ENCODE assay signal across 29 cellular contexts in genomic region chr21:41196990-41197389, GRCh38. TPM values are rescaled to one million over a fixed set of nuclear protein-coding genes. Genes with fewer than 3 reads are reported as not detected.
DNase-seq lines count a peak whose midpoint lies in the region; FAIRE-seq and TF ChIP-seq lines count a peak whose summit lies in the region.
"Had no signal": no experiment of that assay in that cellular context is flagged by ENCODE, and none has a peak within 500 bp of the region (broad histone marks: within the 10 kb centered on the region; RNA-seq: fewer than 3 reads in every experiment).

No MANE protein-coding gene starts in this region.

- H3K9me3 ChIP-seq in small intestine (ENCODE audit: control insufficient read depth, low read depth) = no peaks in the 10 kb centered on the region
- H3K9me3 ChIP-seq: gastrocnemius medialis, sigmoid colon, tibial artery had no signal

- no peak for FAIRE-seq in small intestine (lab: Jason Lieb, UNC)
- FAIRE-seq: islet of Langerhans had no signal

- no peak for TF ChIP-seq CTCF in fibroblast of mammary gland (conservative IDR thresholded peaks at IDR 0.05; ENCODE audit: control insufficient read depth, insufficient read depth, low read depth, low read length)

- WGBS in small intestine, 3 donors = 46 to 65% (median 58%) methylated on average over 5 of the region's 5 CpGs

- no peaks in the 10 kb centered on the region for H3K27me3 ChIP-seq in small intestine (ENCODE audit: control insufficient read depth in 2 of 2, insufficient read depth in 2 of 2, low read length in 2 of 2)
- H3K27me3 ChIP-seq: gastrocnemius medialis, neural progenitor cell, sigmoid colon, tibial artery had no signal

- no peaks in the 10 kb centered on the region for H3K4me1 ChIP-seq in small intestine (ENCODE audit: control insufficient read depth in 2 of 2, insufficient read depth in 1 of 2, low read depth in 1 of 2, low read length in 1 of 2)
- H3K4me1 ChIP-seq: gastrocnemius medialis, neural progenitor cell had no signal

- no peak overlapping the region for H3K4me3 ChIP-seq in fibroblast of mammary gland (ENCODE audit: control insufficient read depth, low read depth, low read length)
- H3K4me3 ChIP-seq in small intestine (ENCODE audit: low read depth in 1 of 2, low read length in 2 of 2) = no peak overlapping the region
- H3K4me3 ChIP-seq: gastrocnemius medialis, neural progenitor cell, sigmoid colon, tibial artery had no signal

- DNase-seq in HT1080 (ENCODE audit: low read depth) = peak; percentile 39
- peak; percentile 28 for DNase-seq in astrocyte of the hippocampus (ENCODE audit: low read depth, low spot score)
- peak; percentile 54 for DNase-seq in fibroblast of mammary gland (ENCODE audit: low read depth)
- peak; percentile 18 for DNase-seq in small intestine
- DNase-seq in hepatic stellate cell (ENCODE audit: low spot score) = no peak
- no peak for DNase-seq in NCI-H1694 treated with DMSO at 0.1 percent for 48 hours (lab: John Stamatoyannopoulos, UW)
- DNase-seq in NAMALWA (ENCODE audit: low spot score) = no peak
- DNase-seq: activated CD4-positive, alpha-beta T cell treated with anti-CD3 and anti-CD28 coated beads, Interleukin-2, amount 10 ng/mL, durations not matched to agents 7 days and 5 days; activated naive CD4-positive, alpha-beta T cell treated with anti-CD3 and anti-CD28 coated beads, Interleukin-2, amount 50 U/mL, for 16 hours; activated T-cell treated with anti-CD3 and anti-CD28 coated beads, Interleukin-2, amount 50 U/mL, for 72 hours; AML-193; anterior cingulate cortex; CD4-positive, alpha-beta memory T cell; gastrocnemius medialis; GDM1; hypothalamus; Karpas-422; NCI-H1694; NCI-H526; posterior cingulate gyrus; RPMI8226; sigmoid colon; stimulated activated CD4-positive, alpha-beta T cell treated with anti-CD3 and anti-CD28 coated beads, Interleukin-15, amount 100 ng/mL, for 24 hours; T-helper 2 cell had no signal

- H3K27ac ChIP-seq in small intestine (ENCODE audit: low read depth in 1 of 2, low read length in 1 of 2) = no peak overlapping the region
- H3K27ac ChIP-seq: epithelial cell of prostate, gastrocnemius medialis, neural progenitor cell, sigmoid colon, tibial artery, VCaP had no signal

- no peaks in the 10 kb centered on the region for H3K36me3 ChIP-seq in small intestine (ENCODE audit: control insufficient read depth in 2 of 2, insufficient read depth in 2 of 2, low read length in 2 of 2)
- H3K36me3 ChIP-seq: gastrocnemius medialis, neural progenitor cell, sigmoid colon had no signal

RNA-seq across cellular contexts. Expression of gene BACE2, which starts 29.0 kb away (rescaled TPM):
- 37.6 and 46.0 TPM in 2 replicates for total RNA-seq in HT1080 (2014; rRNA removed; shearing (Covaris generic))
- 68.8 and 71.4 TPM in 2 replicates for polyA plus RNA-seq in HT1080 (2015; cell fraction: cytosol; rRNA removed)
- polyA plus RNA-seq in HT1080 (2015; cell fraction: nucleus; rRNA removed) = 40.7 and 49.0 TPM in 2 replicates
- 10 to 100 TPM in 1 of 3 donors, 1 to 10 TPM in 2; 3.2 to 56.1 (median 4.0) TPM for polyA plus RNA-seq in small intestine
- total RNA-seq: CD4-positive, alpha-beta memory T cell had no signal

Comparison
In these comparisons a context has a peak if more than half of its experiments do, and no peak if none do; other contexts are left out.
1. DNase-seq: peak in HT1080 (single experiment), astrocyte of the hippocampus (single experiment), fibroblast of mammary gland (single experiment) and small intestine (single experiment); none in hepatic stellate cell (single experiment), NCI-H1694 treated with DMSO at 0.1 percent for 48 hours (single experiment) and NAMALWA (single experiment).